Comparison of ENCODE assay signal across 36 cellular contexts in the genomic region with DNA sequence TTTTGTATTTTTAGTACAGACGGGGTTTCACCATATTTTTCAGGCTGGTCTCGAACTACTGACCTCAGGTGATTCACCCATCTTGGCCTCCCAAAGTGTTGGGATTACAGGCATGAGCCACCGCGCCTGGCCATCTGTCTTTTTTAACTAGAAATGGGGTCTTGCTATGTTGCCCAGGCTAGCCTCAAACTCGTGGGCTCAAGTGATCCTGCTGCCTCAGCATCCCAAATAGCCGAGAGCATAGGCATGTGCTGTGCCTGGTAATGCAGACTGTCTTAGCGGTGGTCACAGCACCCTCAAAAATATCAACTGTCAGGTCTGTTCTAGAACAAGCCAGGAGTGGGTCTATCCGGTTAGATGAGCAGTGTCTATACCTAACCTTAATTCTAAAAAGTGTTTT. TPM values are rescaled to one million over a fixed set of nuclear protein-coding genes. Genes with fewer than 3 reads are reported as not detected.
"Had no signal": no experiment of that assay in that cellular context is flagged by ENCODE, and none has a peak within 500 bp of the region (broad histone marks: within the 10 kb centered on the region; RNA-seq: fewer than 3 reads in every experiment).

No MANE protein-coding gene starts in this region.

- H3K36me3 Mint-ChIP-seq: immature natural killer cell; memory B cell; naive thymus-derived CD4-positive, alpha-beta T cell; natural killer cell treated with Interleukin-12 subunit alpha and Interleukin-12 subunit beta and Interleukin-15 and Interleukin-18, amount 100 ng/mL, for 72 hours; stimulated activated memory B cell treated with anti-CD40 and anti-IgM and Interleukin-4, amounts not matched to agents 10 μg/mL and 1 μg/mL and 100 μg/mL, for 72 hours had no signal

- H3K9me3 Mint-ChIP-seq: immature natural killer cell; memory B cell; natural killer cell treated with Interleukin-12 subunit alpha and Interleukin-12 subunit beta and Interleukin-15 and Interleukin-18, amount 100 ng/mL, for 72 hours; neural crest cell; stimulated activated memory B cell treated with anti-CD40 and anti-IgM and Interleukin-4, amounts not matched to agents 10 μg/mL and 1 μg/mL and 100 μg/mL, for 72 hours; stimulated activated naive CD8-positive, alpha-beta T cell treated with anti-CD3 and anti-CD28 coated beads, Interleukin-15, amount 100 ng/mL, for 72 hours; type B pancreatic cell had no signal

- H3K4me3 Mint-ChIP-seq: immature natural killer cell; memory B cell; naive thymus-derived CD4-positive, alpha-beta T cell; natural killer cell treated with Interleukin-12 subunit alpha and Interleukin-12 subunit beta and Interleukin-15 and Interleukin-18, amount 100 ng/mL, for 72 hours; neural crest cell; stimulated activated memory B cell treated with anti-CD40 and anti-IgM and Interleukin-4, amounts not matched to agents 10 μg/mL and 1 μg/mL and 100 μg/mL, for 72 hours; stimulated activated naive CD8-positive, alpha-beta T cell treated with anti-CD3 and anti-CD28 coated beads, Interleukin-15, amount 100 ng/mL, for 72 hours; type B pancreatic cell had no signal

- H3K9me3 ChIP-seq: left lung, lower lobe of right lung, mucosa of descending colon, pancreas, prostate gland, sigmoid colon, tibial nerve, uterus had no signal

- H3K4me2 ChIP-seq: smooth muscle cell had no signal

- H3K36me3 ChIP-seq: left lung, lower lobe of right lung, pancreas, prostate gland, uterus had no signal

- DNase-seq: hypothalamus; immature natural killer cell; kidney; left colon; left lung; lower lobe of right lung; midbrain; mucosa of descending colon; naive thymus-derived CD4-positive, alpha-beta T cell; pancreas; posterior cingulate gyrus; retina; right cardiac atrium; sigmoid colon; stimulated activated CD4-positive, alpha-beta T cell treated with anti-CD3 and anti-CD28 coated beads, Interleukin-1b, Interleukin-23, amount 100 ng/mL, for 48 hours; stimulated activated CD4-positive, alpha-beta T cell treated with anti-CD3 and anti-CD28 coated beads, Interleukin-2, amount 100 ng/mL, for 48 hours; stimulated activated CD4-positive, alpha-beta T cell treated with anti-CD3 and anti-CD28 coated beads, Interleukin-4, amount 100 ng/mL, for 4 hours; stimulated activated CD8-positive, alpha-beta memory T cell treated with anti-CD3 and anti-CD28 coated beads, Interleukin-4, amount 100 ng/mL, for 48 hours; stimulated activated naive CD4-positive, alpha-beta T cell treated with Interleukin-2 at 50 U/mL for 16 hours; stimulated activated naive CD8-positive, alpha-beta T cell treated with anti-CD3 and anti-CD28 coated beads, Interleukin-15, amount 100 ng/mL, for 72 hours; substantia nigra; uterus had no signal

- H3K4me3 ChIP-seq: left lung, lower lobe of right lung, mucosa of descending colon, pancreas, prostate gland, sigmoid colon, smooth muscle cell, tibial nerve, uterus had no signal

- ATAC-seq: left colon; left lung; lower lobe of right lung; mucosa of descending colon; naive thymus-derived CD4-positive, alpha-beta T cell; natural killer cell treated with Interleukin-12 subunit alpha and Interleukin-12 subunit beta and Interleukin-15 and Interleukin-18, amount 100 ng/mL, for 72 hours; pancreas; right cardiac atrium; stimulated activated memory B cell treated with anti-CD40 and anti-IgM and Interleukin-4, amounts not matched to agents 10 μg/mL and 1 μg/mL and 100 μg/mL, for 72 hours; stimulated activated naive CD8-positive, alpha-beta T cell treated with anti-CD3 and anti-CD28 coated beads, Interleukin-15, amount 100 ng/mL, for 72 hours had no signal

- FAIRE-seq: islet of Langerhans, kidney, pancreas had no signal

- H3K27me3 ChIP-seq: pancreas, sigmoid colon, tibial nerve, uterus had no signal

- H3K27ac Mint-ChIP-seq: immature natural killer cell; memory B cell; naive thymus-derived CD4-positive, alpha-beta T cell; natural killer cell treated with Interleukin-12 subunit alpha and Interleukin-12 subunit beta and Interleukin-15 and Interleukin-18, amount 100 ng/mL, for 72 hours; stimulated activated memory B cell treated with anti-CD40 and anti-IgM and Interleukin-4, amounts not matched to agents 10 μg/mL and 1 μg/mL and 100 μg/mL, for 72 hours; type B pancreatic cell had no signal

- H3K27me3 Mint-ChIP-seq: naive thymus-derived CD4-positive, alpha-beta T cell; natural killer cell treated with Interleukin-12 subunit alpha and Interleukin-12 subunit beta and Interleukin-15 and Interleukin-18, amount 100 ng/mL, for 72 hours; stimulated activated naive CD8-positive, alpha-beta T cell treated with anti-CD3 and anti-CD28 coated beads, Interleukin-15, amount 100 ng/mL, for 72 hours; type B pancreatic cell had no signal

- H3K27ac ChIP-seq: left lung, lower lobe of right lung, pancreas, prostate gland, sigmoid colon, tibial nerve, uterus had no signal

- H3K4me1 ChIP-seq: left lung, lower lobe of right lung, pancreas, prostate gland, tibial nerve, uterus had no signal

- H3K4me1 Mint-ChIP-seq: immature natural killer cell; stimulated activated naive CD8-positive, alpha-beta T cell treated with anti-CD3 and anti-CD28 coated beads, Interleukin-15, amount 100 ng/mL, for 72 hours had no signal

RNA-seq across cellular contexts. Expression of gene SPATA12, which starts 48.2 kb away (rescaled TPM):
- total RNA-seq: kidney; left colon; liver; mesenteric fat pad; naive thymus-derived CD4-positive, alpha-beta T cell; natural killer cell treated with Interleukin-12 subunit alpha and Interleukin-12 subunit beta and Interleukin-15 and Interleukin-18, amount 100 ng/mL, for 72 hours; neural crest cell; omental fat pad; right cardiac atrium; sigmoid colon; smooth muscle cell; temporal lobe; tibial nerve; ureter had no signal
- polyA plus RNA-seq: immature natural killer cell; liver; naive thymus-derived CD4-positive, alpha-beta T cell; pancreas; smooth muscle cell had no signal

RNA-seq across cellular contexts. Expression of gene IL17RD, which starts 56.5 kb away (rescaled TPM):
- polyA plus RNA-seq: immature natural killer cell; naive thymus-derived CD4-positive, alpha-beta T cell had no signal
